In genomic region chr3:195719514-195720254, GRCh38 we compare ENCODE assay signal across 2 cellular contexts. TPM values are rescaled to one million over a fixed set of nuclear protein-coding genes. Genes with fewer than 3 reads are reported as not detected.
"Had no signal": no experiment of that assay in that cellular context is flagged by ENCODE, and none has a peak within 500 bp of the region (broad histone marks: within the 10 kb centered on the region; RNA-seq: fewer than 3 reads in every experiment).

No MANE protein-coding gene starts in this region.

RNA-seq across cellular contexts. Expression of gene MUC20, which starts 1.1 kb away (rescaled TPM):
- total RNA-seq: LHCN-M2, SJCRH30 had no signal
